ENCODE assay signal across 28 cellular contexts in genomic region chr1:235145639-235146038, GRCh38. TPM values are rescaled to one million over a fixed set of nuclear protein-coding genes. Genes with fewer than 3 reads are reported as not detected.
A peak's percentile ranks its signal among the peaks of the same experiment; 100 is the strongest.
DNase-seq lines count a peak whose midpoint lies in the region; ATAC-seq, FAIRE-seq and TF ChIP-seq lines count a peak whose summit lies in the region.
"Had no signal": no experiment of that assay in that cellular context is flagged by ENCODE, and none has a peak within 500 bp of the region (broad histone marks: within the 10 kb centered on the region; RNA-seq: fewer than 3 reads in every experiment).

No MANE protein-coding gene starts in this region.

- 0 out of 2 replicates have a peak, but pooled peaks cover 3% of the 10 kb centered on the region for H4K20me1 ChIP-seq in GM12878 (ENCODE audit: control insufficient read depth, insufficient read depth)

- intact Hi-C loops in GM12878 (cut with micrococcal nuclease; ENCODE audit: unreplicated experiment), result no loop called here

- H3K4me1 ChIP-seq in GM12878 (ENCODE audit: control insufficient read depth, insufficient read depth, low read length), result peaks cover 18% of the 10 kb centered on the region
- H3K4me1 ChIP-seq: BE2C, BLaER1 had no signal

- H3K4me2 ChIP-seq in GM12878 (ENCODE audit: control insufficient read depth, insufficient read depth), result 0 out of 2 replicates have a peak overlapping the region, but pooled peaks have one; percentile 8
- H3K4me2 ChIP-seq: BLaER1 had no signal

- no peak overlapping the region for H3K9ac ChIP-seq in GM12878 (ENCODE audit: control insufficient read depth, insufficient read depth, low read length)
- H3K9ac ChIP-seq: BLaER1 had no signal

- H3K36me3 ChIP-seq in GM12878 (ENCODE audit: control insufficient read depth in 2 of 2, insufficient read depth in 2 of 2, low read length in 1 of 2), result peaks cover 6 to 35% of the 10 kb centered on the region in 2 experiments

- ATAC-seq in GM12878, result no peak
- no peak for ATAC-seq in GM18517 (IDR thresholded peaks at IDR 0.05; ENCODE audit: unreplicated experiment)

- FAIRE-seq in GM12891 (lab: Jason Lieb, UNC) (peak; percentile 64), GM12878 (lab: Jason Lieb, UNC) (no peak)
- FAIRE-seq: A204.1, GM12892, GM18507 had no signal

- H2AFZ ChIP-seq in GM12878 (ENCODE audit: control insufficient read depth, low read depth, low read length), result no peak overlapping the region

- no peak overlapping the region for H3K27ac ChIP-seq in GM12878 (ENCODE audit: control insufficient read depth, insufficient read depth)
- H3K27ac ChIP-seq: BLaER1 had no signal

- CTCF ChIA-PET in GM12878 (lab: Yijun Ruan, JAX), result interaction anchor here (1.4 to 1.5 kb wide), 2 partner anchors 11 to 22 kb away, joined by 4 to 6 read pairs; no protein-coding TSS in a partner anchor

- H3K9me3 Mint-ChIP-seq in activated T-cell treated with anti-CD3 and anti-CD28 coated beads, Interleukin-2, amount 50 U/mL, for 24 hours, result no peaks in the 10 kb centered on the region
- H3K9me3 Mint-ChIP-seq: CD4-positive, alpha-beta memory T cell; CD8-positive, alpha-beta memory T cell had no signal

- H3K36me3 Mint-ChIP-seq in activated T-cell treated with anti-CD3 and anti-CD28 coated beads, Interleukin-2, amount 50 U/mL, for 24 hours (ENCODE audit: low read depth), result peaks cover 93% of the 10 kb centered on the region

- TF ChIP-seq RAD21 in GM12878 (IDR thresholded peaks at IDR 0.05; ENCODE audit: insufficient read depth, low read depth, low read length), result no peak

- H3K27ac Mint-ChIP-seq in activated T-cell treated with anti-CD3 and anti-CD28 coated beads, Interleukin-2, amount 50 U/mL, for 24 hours, result peak overlapping the region; percentile 68
- H3K27ac Mint-ChIP-seq: CD14-positive monocyte; CD8-positive, alpha-beta memory T cell had no signal

- no peaks in the 10 kb centered on the region for H3K27me3 ChIP-seq in GM12878 (replicated peaks in 1 of 2; ENCODE audit: control insufficient read depth in 2 of 2, insufficient read depth in 2 of 2, low read length in 1 of 2)
- H3K27me3 ChIP-seq: BE2C, BLaER1 had no signal

- no peaks in the 10 kb centered on the region for H3K9me3 ChIP-seq in GM12878 (replicated peaks; ENCODE audit: control insufficient read depth, insufficient read depth, low read length)
- H3K9me3 ChIP-seq: BE2C, BLaER1 had no signal

- no peak for TF ChIP-seq EP300 in GM12878 (IDR thresholded peaks at IDR 0.05; ENCODE audit: borderline replicate concordance in 1 of 2, control insufficient read depth in 1 of 2, low read depth in 2 of 2, low read length in 2 of 2)

- RAD21 ChIA-PET in GM12878 (lab: Charles Lee; ENCODE audit: unreplicated experiment), result interaction anchor here (0.6 kb wide), 2 partner anchors 50 to 104 kb away, joined by 3 read pairs; no protein-coding TSS in a partner anchor

- no peak overlapping the region for H3K4me3 Mint-ChIP-seq in activated T-cell treated with anti-CD3 and anti-CD28 coated beads, Interleukin-2, amount 50 U/mL, for 24 hours
- H3K4me3 Mint-ChIP-seq: CD14-positive monocyte; CD4-positive, alpha-beta memory T cell; CD4-positive, CD25-positive, alpha-beta regulatory T cell; CD8-positive, alpha-beta memory T cell had no signal

- peaks cover 42% of the 10 kb centered on the region for H3K4me1 Mint-ChIP-seq in activated T-cell treated with anti-CD3 and anti-CD28 coated beads, Interleukin-2, amount 50 U/mL, for 24 hours (ENCODE audit: low read depth)
- H3K4me1 Mint-ChIP-seq: CD14-positive monocyte had no signal

- no peak for TF ChIP-seq CTCF in GM12878 (IDR thresholded peaks at IDR 0.05 in 2 of 3, conservative IDR thresholded peaks at IDR 0.05 in 1 of 3; ENCODE audit: control insufficient read depth in 2 of 3, extremely low read depth in 1 of 3, insufficient read depth in 1 of 3, low read depth in 3 of 3, low read length in 3 of 3)

- no peak overlapping the region for H3K4me3 ChIP-seq in GM12878
- H3K4me3 ChIP-seq: BLaER1 had no signal

- no peaks in the 10 kb centered on the region for H3K27me3 Mint-ChIP-seq in activated T-cell treated with anti-CD3 and anti-CD28 coated beads, Interleukin-2, amount 50 U/mL, for 24 hours
- H3K27me3 Mint-ChIP-seq: CD4-positive, alpha-beta memory T cell; CD4-positive, CD25-positive, alpha-beta regulatory T cell; CD8-positive, alpha-beta memory T cell had no signal

- WGBS in GM12878 (ENCODE audit: insufficient coverage, insufficient replicate concordance, low lambda C conversion rate, missing lambda C conversion rate), result 58% methylated on average over 6 of the region's 6 CpGs

- TF ChIP-seq POLR2A in GM12891 (IDR thresholded peaks at IDR 0.05; ENCODE audit: low read depth, low read length) (no peak), GM12878 (IDR thresholded peaks at IDR 0.05; ENCODE audit: low read depth, low read length) (no peak)

- peaks cover 2% of the 10 kb centered on the region for H3K79me2 ChIP-seq in GM12878 (ENCODE audit: control insufficient read depth, insufficient read depth, low read length)

- POLR2A ChIA-PET in GM12878 (lab: Charles Lee), result interaction anchor here (0.6 to 1.6 kb wide), 4 partner anchors 11 to 617 kb away, joined by 3 to 7 read pairs (median 4); partner anchors contain the start of gene RBM34

- BruUV-seq in GM12878 (replicated peaks; lab: Mats Ljungman, UMichigan), result no TSS peak

- DNase-seq in activated T-cell treated with anti-CD3 and anti-CD28 coated beads, Interleukin-2, amount 50 U/mL, for 24 hours, result no peak
- DNase-seq in activated T-cell treated with anti-CD3 and anti-CD28 coated beads, Interleukin-2, amount 50 U/mL, for 48 hours, result no peak
- no peak for DNase-seq in GM12891 (ENCODE audit: insufficient read length, low spot score)
- no peak for DNase-seq in GM12878 (ENCODE audit: low read depth, low spot score)
- DNase-seq in left kidney (ENCODE audit: low read depth, low spot score), result peak; percentile 6
- no peak for DNase-seq in SW 1271 (lab: John Stamatoyannopoulos, UW)
- no peak for DNase-seq in activated CD4-positive, CD25-positive, alpha-beta regulatory T cell treated with anti-CD3 and anti-CD28 coated beads, Interleukin-2, amount 50 U/mL, for 72 hours
- DNase-seq: 8988T; ACHN; BE2C; C1 segment of cervical spinal cord; CD4-positive, alpha-beta memory T cell; CD4-positive, CD25-positive, alpha-beta regulatory T cell; CD8-positive, alpha-beta memory T cell; COR-L47; DMS 273 treated with DMSO at 0.1 percent for 48 hours; DMS153; DMS53; DMS79; DND-41; EL; GDM1 had no signal

- in situ Hi-C loops in GM12878 (cut with MboI), result no loop called here

- SMC1A ChIA-PET in GM12878 (lab: Charles Lee; ENCODE audit: uncharacterized antibody, unreplicated experiment), result interaction anchor here (0.7 to 2.8 kb wide), 5 partner anchors 12 to 40 kb away, joined by 3 to 8 read pairs (median 5); partner anchors contain the start of gene RBM34

TF ChIP-seq in GM12891, 5 proteins besides CTCF, POLR2A, EP300 and RAD21:
- no peak for TF ChIP-seq POU2F2 (IDR thresholded peaks at IDR 0.05; ENCODE audit: low read depth, low read length)
- no peak for TF ChIP-seq POLR2AphosphoS5 (IDR thresholded peaks at IDR 0.05; ENCODE audit: low read depth, low read length)
- no peak for TF ChIP-seq TAF1 (IDR thresholded peaks at IDR 0.05; ENCODE audit: low read depth, low read length)
- TF ChIP-seq SPI1 (IDR thresholded peaks at IDR 0.05; ENCODE audit: low read depth, low read length), result no peak

TF ChIP-seq in GM12878, 131 proteins besides CTCF, POLR2A, EP300 and RAD21 (continues in another document):
- no peak for TF ChIP-seq FOXK2 (IDR thresholded peaks at IDR 0.05)

RNA-seq across cellular contexts. Expression of gene RBM34, which starts 15.4 kb away (rescaled TPM):
- 116 TPM for polyA plus RNA-seq in GM12891 (2012; ENCODE audit: low read depth, missing spikeins)
- total RNA-seq in GM12878 (2013; cell fraction: nucleolus; rRNA removed), result 98.8 and 100 TPM in 2 replicates
- total RNA-seq in GM12878 (2014; rRNA removed) (61.2 and 83.5 TPM in 2 replicates), GM12878 (2014; rRNA removed; fragmentation: Illumina TruSeq; extraction: Trizol) (119 and 132 TPM in 2 replicates), GM12878 (2021) (89.2 and 95.2 TPM in 2 replicates)
- polyA plus RNA-seq in GM12878 (2011; ENCODE audit: low read depth), result 36.8 TPM
- polyA plus RNA-seq in GM12878 (2011; rRNA removed) (55.7 and 103 TPM in 2 replicates), GM12878 (2014; fragmentation: Illumina TruSeq; extraction: Trizol) (89.9 and 127 TPM in 2 replicates), GM12878 (2014; fragmentation: Nextera tagmentation; extraction: Ambion mirVana) (100 to 1,000 TPM in 1 of 2 experiments, 10 to 100 TPM in 1; 98.2 to 124 TPM), GM12878 (2014; rRNA removed) (46.4 and 56.0 TPM in 2 replicates), GM12878 (2016; fragmentation: Nextera tagmentation; extraction: Ambion mirVana) (100 to 1,000 TPM; 119 to 130 TPM)
- 38.1 and 41.8 TPM in 2 replicates for polyA plus RNA-seq in GM12878 (2011; cell fraction: cytosol; rRNA removed)
- 29.9 and 35.9 TPM in 2 replicates for polyA plus RNA-seq in GM12878 (2011; cell fraction: nucleus; rRNA removed)
- polyA plus RNA-seq in GM12878 (2012), result 97.1 and 116 TPM in 2 replicates
- polyA minus RNA-seq in GM12878 (2011; rRNA and poly(A)+ RNA removed), result 16.0 and 32.3 TPM in 2 replicates
- polyA minus RNA-seq in GM12878 (2011; cell fraction: cytosol; rRNA and poly(A)+ RNA removed), result 8.3 and 22.2 TPM in 2 replicates
- polyA minus RNA-seq in GM12878 (2011; cell fraction: nucleus; rRNA and poly(A)+ RNA removed), result 28.5 and 31.9 TPM in 2 replicates

RNA-seq across cellular contexts. Expression of gene TOMM20, which starts 17.0 kb away (rescaled TPM):
- polyA plus RNA-seq in GM12891 (2012; ENCODE audit: low read depth, missing spikeins), result 88.5 TPM
- total RNA-seq in GM12878 (2013; cell fraction: nucleolus; rRNA removed), result 52.5 and 52.8 TPM in 2 replicates
- 75.1 and 89.7 TPM in 2 replicates for total RNA-seq in GM12878 (2014; rRNA removed)
- 58.8 and 59.9 TPM in 2 replicates for total RNA-seq in GM12878 (2014; rRNA removed; fragmentation: Illumina TruSeq; extraction: Trizol)
- total RNA-seq in GM12878 (2021), result 120 and 125 TPM in 2 replicates
- 58.2 TPM for polyA plus RNA-seq in GM12878 (2011; ENCODE audit: low read depth)
- polyA plus RNA-seq in GM12878 (2011; rRNA removed), result 138 and 178 TPM in 2 replicates
- 43.9 and 51.8 TPM in 2 replicates for polyA plus RNA-seq in GM12878 (2011; cell fraction: cytosol; rRNA removed)
- 31.3 TPM in 2 replicates for polyA plus RNA-seq in GM12878 (2011; cell fraction: nucleus; rRNA removed)
- 94.4 and 116 TPM in 2 replicates for polyA plus RNA-seq in GM12878 (2012)
- 95.3 and 116 TPM in 2 replicates for polyA plus RNA-seq in GM12878 (2014; fragmentation: Illumina TruSeq; extraction: Trizol)
- 10 to 100 TPM; 39.8 to 60.1 TPM for polyA plus RNA-seq in GM12878 (2014; fragmentation: Nextera tagmentation; extraction: Ambion mirVana)
- 58.2 and 66.2 TPM in 2 replicates for polyA plus RNA-seq in GM12878 (2014; rRNA removed)
- 10 to 100 TPM; 68.4 to 71.9 TPM for polyA plus RNA-seq in GM12878 (2016; fragmentation: Nextera tagmentation; extraction: Ambion mirVana)
- polyA minus RNA-seq in GM12878 (2011; rRNA and poly(A)+ RNA removed), result 35.0 and 43.1 TPM in 2 replicates
- polyA minus RNA-seq in GM12878 (2011; cell fraction: cytosol; rRNA and poly(A)+ RNA removed), result 27.3 and 28.9 TPM in 2 replicates
- 15.8 and 28.3 TPM in 2 replicates for polyA minus RNA-seq in GM12878 (2011; cell fraction: nucleus; rRNA and poly(A)+ RNA removed)
